Comparison of ENCODE assay signal across 8 cellular contexts in genomic region chr17:31548709-31549108, GRCh38.
DNase-seq lines count a peak whose midpoint lies in the region; ATAC-seq and TF ChIP-seq lines count a peak whose summit lies in the region.

No MANE protein-coding gene starts in this region.

- ATAC-seq in naive B cell (ENCODE audit: low read depth in 2 of 2), result no peak

- no peaks in the 10 kb centered on the region for H3K27me3 Mint-ChIP-seq in naive B cell

- no peaks in the 10 kb centered on the region for H3K9me3 Mint-ChIP-seq in naive B cell

- H3K4me3 Mint-ChIP-seq in naive B cell, result peak overlapping the region; percentile 71 to 97 (median 88)

- no peaks in the 10 kb centered on the region for H3K36me3 Mint-ChIP-seq in naive B cell

- no peak for TF ChIP-seq CTCF in AG10803 (conservative IDR thresholded peaks at IDR 0.05; ENCODE audit: low read length)

- peak overlapping the region in 5 of 6 donors; percentile 32 to 93 (median 65) for H3K27ac Mint-ChIP-seq in naive B cell

- no peak for DNase-seq in AG10803 (ENCODE audit: low read depth)
- peak; percentile 19 for DNase-seq in cerebellum (ENCODE audit: low spot score)
- DNase-seq in naive B cell, result no peak
- DNase-seq in stimulated activated CD4-positive, alpha-beta T cell treated with anti-CD3 and anti-CD28 coated beads, Interleukin-4, amount 100 ng/mL, for 1 hour, result no peak
- no peak for DNase-seq in OCI-M1 (lab: John Stamatoyannopoulos, UW)
- DNase-seq in activated effector memory CD4-positive, alpha-beta T cell treated with Interleukin-2 at 50 U/mL for 16 hours, result no peak
- DNase-seq in NCI-H345 (lab: John Stamatoyannopoulos, UW), result no peak

- H3K9me3 ChIP-seq in KOPT-K1 (ENCODE audit: insufficient read depth, low read length, poor library complexity, severe bottlenecking), result no peaks in the 10 kb centered on the region

- H3K4me3 ChIP-seq in AG10803 (ENCODE audit: low read length), result peak overlapping the region; percentile 91

- no peaks in the 10 kb centered on the region for H3K36me3 ChIP-seq in KOPT-K1 (ENCODE audit: insufficient read depth, low read length)

- H3K27ac ChIP-seq in KOPT-K1 (ENCODE audit: low read depth, low read length, poor library complexity, severe bottlenecking), result peak overlapping the region; percentile 86

- peaks cover 28 to 35% (median 29%) of the 10 kb centered on the region in 3 donors for H3K4me1 Mint-ChIP-seq in naive B cell
